ENCODE assay signal across 22 cellular contexts in the genomic region with DNA sequence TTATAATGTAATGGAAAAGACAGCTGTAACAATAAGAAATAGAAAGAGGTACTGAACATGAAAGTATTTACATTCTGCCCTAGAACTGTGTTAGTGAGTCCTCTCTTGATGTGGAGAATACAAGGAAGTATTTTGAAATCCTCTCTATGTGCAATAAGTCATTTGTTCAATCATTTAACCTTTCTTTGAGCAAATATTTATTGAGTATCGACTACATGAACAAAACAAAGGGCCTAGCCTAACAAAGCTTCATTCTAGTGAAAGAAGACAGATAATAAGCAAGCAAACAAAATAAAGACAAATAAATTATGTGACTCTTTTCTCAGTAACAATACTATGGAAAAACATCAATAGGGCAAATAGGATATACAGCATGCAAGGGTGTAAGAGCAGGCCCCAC.
DNase-seq lines count a peak whose midpoint lies in the region; TF ChIP-seq lines count a peak whose summit lies in the region.
"Had no signal": no experiment of that assay in that cellular context is flagged by ENCODE, and none has a peak within 500 bp of the region (broad histone marks: within the 10 kb centered on the region; RNA-seq: fewer than 3 reads in every experiment).

No MANE protein-coding gene starts in this region.

- H3K4me3 ChIP-seq in OCI-LY7 (ENCODE audit: low read depth, low read length, poor library complexity, severe bottlenecking): no peak overlapping the region
- H3K4me3 ChIP-seq: SJSA1, skin epidermis had no signal

- H3K4me1 ChIP-seq in OCI-LY7 (ENCODE audit: insufficient read depth, low read length, poor library complexity, severe bottlenecking): no peaks in the 10 kb centered on the region
- H3K4me1 ChIP-seq: BE2C, SJSA1 had no signal

- CTCF ChIA-PET in OCI-LY7 (lab: Charles Lee; ENCODE audit: unreplicated experiment): interaction anchor here (1.0 kb wide), 1 partner anchor 16 kb away, joined by 3 read pairs; no protein-coding TSS in a partner anchor

- POLR2A ChIA-PET in OCI-LY7 (lab: Charles Lee): interaction anchor here (1.1 to 1.9 kb wide), 3 partner anchors 13 to 116 kb away, joined by 3 to 12 read pairs (median 3); no protein-coding TSS in a partner anchor

- TF ChIP-seq CTCF in OCI-LY7 (conservative IDR thresholded peaks at IDR 0.05; ENCODE audit: low read length): no peak

- DNase-seq in COLO668 (lab: John Stamatoyannopoulos, UW; ENCODE audit: unreplicated experiment) (peak; percentile 48), DMS53 treated with DMSO at 0.1 percent for 48 hours (lab: John Stamatoyannopoulos, UW; ENCODE audit: unreplicated experiment) (peak; percentile 95), NCI-H2081 (lab: John Stamatoyannopoulos, UW) (peak; percentile 91 to 96), OCI-LY7 (ENCODE audit: low spot score) (no peak), posterior cingulate gyrus (no peak), ureter (ENCODE audit: low spot score) (no peak)
- DNase-seq in stimulated activated CD4-positive, alpha-beta T cell treated with anti-CD3 and anti-CD28 coated beads, Interleukin-4, amount 100 ng/mL, for 4 hours: no peak
- DNase-seq: activated CD4-positive, alpha-beta memory T cell treated with anti-CD3 and anti-CD28 coated beads, Interleukin-2, amount 10 ng/mL, durations not matched to agents 7 days and 5 days; activated CD8-positive, alpha-beta memory T cell treated with anti-CD3 and anti-CD28 coated beads, Interleukin-2, amount 50 U/mL, for 4 hours; activated naive CD4-positive, alpha-beta T cell treated with anti-CD3 and anti-CD28 coated beads for 36 hours; BE2C; CD8-positive, alpha-beta memory T cell; dermis blood vessel endothelial cell; endodermal cell; left colon; NCI-H187 treated with DMSO at 0.1 percent for 48 hours; NCI-H526 treated with DMSO at 0.1 percent for 48 hours; retina; stimulated activated naive CD8-positive, alpha-beta T cell treated with anti-CD3 and anti-CD28 coated beads, Interleukin-15, Interleukin-2, amounts not matched to agents 100 U/mL and 50 U/mL, for 24 hours; T-helper 9 cell had no signal

- no peaks in the 10 kb centered on the region for H3K79me2 ChIP-seq in OCI-LY7 (ENCODE audit: insufficient read depth, low read depth, low read length)

- no peaks in the 10 kb centered on the region; the same call in 1 of the 2 replicates for H3K9me3 ChIP-seq in OCI-LY7 (ENCODE audit: low read length)
- H3K9me3 ChIP-seq: BE2C, SJSA1 had no signal

- H2AFZ ChIP-seq in OCI-LY7 (ENCODE audit: low read length): peak overlapping the region; percentile 41; the same call in 1 of the 2 replicates

- H3K27ac ChIP-seq in OCI-LY7 (ENCODE audit: low read depth, low read length, poor library complexity, severe bottlenecking): no peak overlapping the region
- H3K27ac ChIP-seq: SJSA1, skin epidermis had no signal

- H4K20me1 ChIP-seq in OCI-LY7 (ENCODE audit: insufficient read depth, low read length): no peaks in the 10 kb centered on the region

- no TSS peak for BruUV-seq in OCI-LY7 (replicated peaks; lab: Mats Ljungman, UMichigan)

- intact Hi-C loops in OCI-LY7 (cut with micrococcal nuclease; ENCODE audit: unreplicated experiment): no loop called here
- intact Hi-C loops in posterior cingulate gyrus (cut with DNase I): no loop called here

- H3K9me2 ChIP-seq in OCI-LY7 (ENCODE audit: insufficient read depth, low read length): no peaks in the 10 kb centered on the region

- no peaks in the 10 kb centered on the region for H3K36me3 ChIP-seq in OCI-LY7 (ENCODE audit: insufficient read depth, low read length)
- H3K36me3 ChIP-seq: BE2C, SJSA1 had no signal

- no peak overlapping the region for H3K4me2 ChIP-seq in OCI-LY7 (ENCODE audit: low read length)

Comparison
In these comparisons a context has a peak if more than half of its experiments do, and no peak if none do; other contexts are left out.
1. DNase-seq: peak in COLO668 (single experiment), DMS53 treated with DMSO at 0.1 percent for 48 hours (single experiment) and NCI-H2081 (2 of 2); none in OCI-LY7 (single experiment), stimulated activated CD4-positive, alpha-beta T cell treated with anti-CD3 and anti-CD28 coated beads, Interleukin-4, amount 100 ng/mL, for 4 hours (0 of 2), posterior cingulate gyrus (0 of 10) and ureter (single experiment).